In genomic region chr3:1103525-1103924, GRCh38 we compare ENCODE assay signal across 17 cellular contexts. TPM values are rescaled to one million over a fixed set of nuclear protein-coding genes. Genes with fewer than 3 reads are reported as not detected.
DNase-seq lines count a peak whose midpoint lies in the region; FAIRE-seq and TF ChIP-seq lines count a peak whose summit lies in the region.
"Had no signal": no experiment of that assay in that cellular context is flagged by ENCODE, and none has a peak within 500 bp of the region (broad histone marks: within the 10 kb centered on the region; RNA-seq: fewer than 3 reads in every experiment).

No MANE protein-coding gene starts in this region.

- no peak overlapping the region for H4K8ac ChIP-seq in H9 (replicated peaks; ENCODE audit: insufficient read length, low read depth, low read length)

- no peaks in the 10 kb centered on the region for H3K4me1 ChIP-seq in H9 (ENCODE audit: insufficient read depth, low read length)
- H3K4me1 ChIP-seq in astrocyte (ENCODE audit: insufficient read depth, low read length): no peaks in the 10 kb centered on the region
- H3K4me1 ChIP-seq: BLaER1 treated with 17β-estradiol and CSF1 and Interleukin-3, amounts not matched to agents 10 nM and 100 nM; HAP-1 had no signal

- H4K91ac ChIP-seq in H9 (ENCODE audit: insufficient read length, low read depth, low read length): no peak overlapping the region

- no peak overlapping the region for H3T11ph ChIP-seq in H9 (ENCODE audit: low read length)

- H3K27ac ChIP-seq in H9 (ENCODE audit: insufficient read length, low read depth, low read length) (no peak overlapping the region), astrocyte (ENCODE audit: low read depth, low read length) (no peak overlapping the region)
- H3K27ac ChIP-seq: BLaER1 treated with 17β-estradiol and CSF1 and Interleukin-3, amounts not matched to agents 10 nM and 100 nM; HL-60 had no signal

- no peaks in the 10 kb centered on the region for H3K79me2 ChIP-seq in H9 (ENCODE audit: insufficient read depth, low read length)
- H3K79me2 ChIP-seq in astrocyte (ENCODE audit: insufficient read depth, low read length): no peaks in the 10 kb centered on the region

- no CpG with 5 or more reads among the region's 6 CpGs for WGBS in H9 (ENCODE audit: extremely low coverage, insufficient read length, low lambda C conversion rate)

- DNase-seq in H9 (no peak), astrocyte (ENCODE audit: low read depth) (no peak), fibroblast of pulmonary artery (ENCODE audit: low read depth) (no peak), retinal pigment epithelial cell (ENCODE audit: low read depth) (no peak), NCI-H146 treated with DMSO at 0.1 percent for 48 hours (lab: John Stamatoyannopoulos, UW; ENCODE audit: unreplicated experiment) (no peak), CD14-positive monocyte (ENCODE audit: low spot score) (no peak), occipital lobe (lab: John Stamatoyannopoulos, UW) (no peak)
- DNase-seq: DMS 273 treated with DMSO at 0.1 percent for 48 hours, NCI-H1436 treated with DMSO at 0.1 percent for 48 hours, NCI-H2081 treated with DMSO at 0.1 percent for 48 hours, NCI-H2227 treated with DMSO at 0.1 percent for 48 hours, NCI-H526 treated with DMSO at 0.1 percent for 48 hours, SHP77 treated with DMSO at 0.1 percent for 48 hours had no signal

- H4K5ac ChIP-seq in H9 (ENCODE audit: insufficient read length, low read depth, low read length): no peak overlapping the region

- H3K27me3 ChIP-seq in H9 (ENCODE audit: insufficient read depth, low read length) (no peaks in the 10 kb centered on the region), astrocyte (ENCODE audit: insufficient read depth, low read length) (no peaks in the 10 kb centered on the region)
- H3K27me3 ChIP-seq: BLaER1 treated with 17β-estradiol and CSF1 and Interleukin-3, amounts not matched to agents 10 nM and 100 nM had no signal

- H3K9me3 Mint-ChIP-seq in H9 (no peaks in the 10 kb centered on the region), astrocyte (ENCODE audit: unreplicated experiment) (no peaks in the 10 kb centered on the region), CD14-positive monocyte (peaks cover 0 to 13% (median 7%) of the 10 kb centered on the region in 7 donors)

- no peaks in the 10 kb centered on the region for H3K23me2 ChIP-seq in H9 (ENCODE audit: insufficient read length, low read depth, low read length, poor library complexity, severe bottlenecking)

- H3K56ac ChIP-seq in H9 (ENCODE audit: insufficient read length, low read depth, low read length): no peak overlapping the region

- no peak overlapping the region for H2BK5ac ChIP-seq in H9 (ENCODE audit: insufficient read length, low read length)

- H3K4me2 ChIP-seq in H9 (ENCODE audit: insufficient read depth, insufficient read length, low read length) (no peak overlapping the region), astrocyte (ENCODE audit: low read length) (no peak overlapping the region)
- H3K4me2 ChIP-seq: BLaER1 treated with 17β-estradiol and CSF1 and Interleukin-3, amounts not matched to agents 10 nM and 100 nM had no signal

- intact Hi-C loops in CD14-positive monocyte (cut with micrococcal nuclease): no loop called here

- H3K4me3 Mint-ChIP-seq in H9 (no peak overlapping the region), astrocyte (ENCODE audit: unreplicated experiment) (no peak overlapping the region), CD14-positive monocyte (no peak overlapping the region)

- H3K27ac Mint-ChIP-seq in H9: no peak overlapping the region
- H3K27ac Mint-ChIP-seq in astrocyte (ENCODE audit: unreplicated experiment): no peak overlapping the region
- no peak overlapping the region for H3K27ac Mint-ChIP-seq in CD14-positive monocyte

- no peaks in the 10 kb centered on the region for H3K79me1 ChIP-seq in H9 (ENCODE audit: insufficient read depth, low read depth, low read length, poor library complexity, severe bottlenecking)

- H2AFZ ChIP-seq in H9 (ENCODE audit: low read length) (no peak overlapping the region), astrocyte (ENCODE audit: low read depth, low read length) (no peak overlapping the region)

- TF ChIP-seq CTCF in H9 (conservative IDR thresholded peaks at IDR 0.05): peak; percentile 45
- TF ChIP-seq CTCF in astrocyte (IDR thresholded peaks at IDR 0.05; ENCODE audit: insufficient read depth, low read depth, low read length): peak; percentile 13
- TF ChIP-seq CTCF in fibroblast of pulmonary artery (IDR thresholded peaks at IDR 0.05; ENCODE audit: low read length, missing control alignments): peak; percentile 9
- peak; percentile 58 for TF ChIP-seq CTCF in retinal pigment epithelial cell (conservative IDR thresholded peaks at IDR 0.05; ENCODE audit: low read depth, low read length)
- no peak for TF ChIP-seq CTCF in CD14-positive monocyte (IDR thresholded peaks at IDR 0.05)

- H3K23ac ChIP-seq in H9 (ENCODE audit: insufficient read length, low read depth, low read length): no peak overlapping the region

- no peak overlapping the region for H2AK5ac ChIP-seq in H9 (ENCODE audit: insufficient read length, low read length)

- no peak overlapping the region for H2BK12ac ChIP-seq in H9 (ENCODE audit: insufficient read length, low read depth, low read length)

- no peak overlapping the region for H2BK120ac ChIP-seq in H9 (ENCODE audit: low read depth, low read length, poor library complexity, severe bottlenecking)

- H3K9ac ChIP-seq in H9 (ENCODE audit: extremely low read depth, insufficient read length, low read length) (no peak overlapping the region), astrocyte (ENCODE audit: low read length) (no peak overlapping the region)
- H3K9ac ChIP-seq: BLaER1 treated with 17β-estradiol and CSF1 and Interleukin-3, amounts not matched to agents 10 nM and 100 nM had no signal

- no peak overlapping the region for H3K4ac ChIP-seq in H9 (ENCODE audit: low read depth, low read length)

- no peaks in the 10 kb centered on the region for H3K36me3 Mint-ChIP-seq in H9 (ENCODE audit: insufficient read depth in 1 of 3, low read depth in 3 of 3)
- no peaks in the 10 kb centered on the region for H3K36me3 Mint-ChIP-seq in astrocyte (ENCODE audit: low read depth, unreplicated experiment)
- H3K36me3 Mint-ChIP-seq in CD14-positive monocyte: no peaks in the 10 kb centered on the region

- no peak for FAIRE-seq in astrocyte (lab: Jason Lieb, UNC)

- H3K36me3 ChIP-seq in astrocyte (ENCODE audit: insufficient read depth, low read length): no peaks in the 10 kb centered on the region
- H3K36me3 ChIP-seq: BLaER1 treated with 17β-estradiol and CSF1 and Interleukin-3, amounts not matched to agents 10 nM and 100 nM; HAP-1 had no signal

- no peak overlapping the region for H2BK15ac ChIP-seq in H9 (ENCODE audit: low read depth, low read length)

- no peak overlapping the region for H2BK20ac ChIP-seq in H9 (ENCODE audit: low read depth, low read length, poor library complexity, severe bottlenecking)

- no peak overlapping the region for H3K14ac ChIP-seq in H9 (ENCODE audit: insufficient read depth, low read length)

- H3K18ac ChIP-seq in H9 (ENCODE audit: insufficient read length, low read depth, low read length): no peak overlapping the region

- H3K4me3 ChIP-seq in astrocyte (ENCODE audit: insufficient read depth, low read depth, low read length) (no peak overlapping the region), fibroblast of pulmonary artery (replicated peaks; ENCODE audit: low read depth, low read length) (no peak overlapping the region), retinal pigment epithelial cell (ENCODE audit: low read length) (no peak overlapping the region)
- H3K4me3 ChIP-seq: BLaER1 treated with 17β-estradiol and CSF1 and Interleukin-3, amounts not matched to agents 10 nM and 100 nM; HAP-1 had no signal

- H3K9me3 ChIP-seq in H9 (ENCODE audit: control insufficient read depth, low read depth, low read length): no peaks in the 10 kb centered on the region
- no peaks in the 10 kb centered on the region for H3K9me3 ChIP-seq in astrocyte (ENCODE audit: insufficient read depth, low read depth, low read length)
- H3K9me3 ChIP-seq: BLaER1 treated with 17β-estradiol and CSF1 and Interleukin-3, amounts not matched to agents 10 nM and 100 nM; HAP-1 had no signal

- H4K20me1 ChIP-seq in H9 (ENCODE audit: control insufficient read depth, insufficient read depth, insufficient read length): no peaks in the 10 kb centered on the region
- no peaks in the 10 kb centered on the region for H4K20me1 ChIP-seq in astrocyte (ENCODE audit: insufficient read depth, low read length)
- H4K20me1 ChIP-seq: BLaER1 treated with 17β-estradiol and CSF1 and Interleukin-3, amounts not matched to agents 10 nM and 100 nM had no signal

- no peaks in the 10 kb centered on the region for H3K27me3 Mint-ChIP-seq in H9 (ENCODE audit: low read depth)
- no peaks in the 10 kb centered on the region for H3K27me3 Mint-ChIP-seq in astrocyte (ENCODE audit: low read depth, unreplicated experiment)
- H3K27me3 Mint-ChIP-seq in CD14-positive monocyte (ENCODE audit: low read depth in 3 of 3): no peaks in the 10 kb centered on the region

- H3K4me1 Mint-ChIP-seq in H9: no peaks in the 10 kb centered on the region
- H3K4me1 Mint-ChIP-seq in astrocyte (ENCODE audit: low read depth, unreplicated experiment): no peaks in the 10 kb centered on the region
- no peaks in the 10 kb centered on the region for H3K4me1 Mint-ChIP-seq in CD14-positive monocyte

RNA-seq across cellular contexts. Expression of gene CNTN6, which starts 10.7 kb away (rescaled TPM):
- not detected in 2 replicates for total RNA-seq in H9 (2021)
- 0.22 TPM in 1 of 2 replicates, not detected in the other for total RNA-seq in astrocyte
- not detected for polyA plus RNA-seq in CD14-positive monocyte
- total RNA-seq in occipital lobe: 4.7 TPM
- total RNA-seq: Daoy had no signal
